In the genomic region with DNA sequence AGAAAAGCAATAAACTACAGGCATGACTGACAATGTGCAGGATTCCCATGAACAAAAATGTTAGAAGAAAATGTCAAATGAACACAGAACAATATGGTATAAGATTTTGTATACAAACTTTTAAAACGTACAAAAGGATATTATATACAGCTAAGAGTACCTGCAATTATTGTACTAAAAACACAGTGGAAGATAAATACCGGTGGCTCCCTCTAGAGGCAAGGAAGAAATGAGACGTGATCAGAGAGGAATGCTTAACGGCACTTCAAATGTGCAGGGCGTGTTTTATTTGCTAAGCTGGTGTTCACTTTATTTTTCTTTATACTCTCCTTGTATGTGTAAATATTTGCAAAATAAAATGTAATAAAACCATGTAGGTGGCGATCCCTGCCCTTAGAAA, we compare ENCODE assay signal across 9 cellular contexts.
DNase-seq lines count a peak whose midpoint lies in the region; ATAC-seq, FAIRE-seq and TF ChIP-seq lines count a peak whose summit lies in the region.
"Had no signal": no experiment of that assay in that cellular context is flagged by ENCODE, and none has a peak within 500 bp of the region (broad histone marks: within the 10 kb centered on the region; RNA-seq: fewer than 3 reads in every experiment).

No MANE protein-coding gene starts in this region.

- H3K4me3 Mint-ChIP-seq in stimulated activated effector memory CD8-positive, alpha-beta T cell treated with anti-CD3 and anti-CD28 coated beads, Interleukin-12 subunit alpha, Interleukin-12 subunit beta, amount 100 ng/mL, for 72 hours = no peak overlapping the region

- FAIRE-seq in RCC 7860 (lab: Jason Lieb, UNC) = peak; percentile 71

- peak; percentile 44 for ATAC-seq in HG03442 (IDR thresholded peaks at IDR 0.05; ENCODE audit: unreplicated experiment)
- peak; percentile 77 for ATAC-seq in stimulated activated effector memory CD8-positive, alpha-beta T cell treated with anti-CD3 and anti-CD28 coated beads, Interleukin-12 subunit alpha, Interleukin-12 subunit beta, amount 100 ng/mL, for 72 hours

- H3K9me3 Mint-ChIP-seq in stimulated activated effector memory CD8-positive, alpha-beta T cell treated with anti-CD3 and anti-CD28 coated beads, Interleukin-12 subunit alpha, Interleukin-12 subunit beta, amount 100 ng/mL, for 72 hours = no peaks in the 10 kb centered on the region

- H3K36me3 Mint-ChIP-seq in stimulated activated effector memory CD8-positive, alpha-beta T cell treated with anti-CD3 and anti-CD28 coated beads, Interleukin-12 subunit alpha, Interleukin-12 subunit beta, amount 100 ng/mL, for 72 hours = no peaks in the 10 kb centered on the region

- in situ Hi-C loops in astrocyte of the spinal cord (cut with HindIII; ENCODE audit: low sequenced_read_pairs) = no loop called here

- DNase-seq in NCI-H1417 (lab: John Stamatoyannopoulos, UW) (peak; percentile 1 to 54 (median 8)), NCI-H1417 treated with DMSO at 0.1 percent for 48 hours (lab: John Stamatoyannopoulos, UW) (no peak), RCC 7860 (ENCODE audit: low spot score) (peak; percentile 26), astrocyte of the spinal cord (ENCODE audit: low read depth, low spot score) (peak; percentile 59), kidney epithelial cell (ENCODE audit: low read depth) (peak; percentile 1), AG20443 (ENCODE audit: low spot score) (no peak)
- DNase-seq in stimulated activated effector memory CD8-positive, alpha-beta T cell treated with anti-CD3 and anti-CD28 coated beads, Interleukin-12 subunit alpha, Interleukin-12 subunit beta, amount 100 ng/mL, for 72 hours (ENCODE audit: low spot score in 2 of 2) = no peak

- no peaks in the 10 kb centered on the region for H3K27me3 ChIP-seq in kidney epithelial cell (ENCODE audit: control insufficient read depth, insufficient read depth, low read length)
- H3K27me3 ChIP-seq: BLaER1 had no signal

- TF ChIP-seq CTCF in astrocyte of the spinal cord (IDR thresholded peaks at IDR 0.05; ENCODE audit: low read depth, low read length) = peak; percentile 62
- peak; percentile 72 for TF ChIP-seq CTCF in kidney epithelial cell (IDR thresholded peaks at IDR 0.05; ENCODE audit: insufficient read depth, low read length, poor library complexity, severe bottlenecking)

- H3K27ac Mint-ChIP-seq in stimulated activated effector memory CD8-positive, alpha-beta T cell treated with anti-CD3 and anti-CD28 coated beads, Interleukin-12 subunit alpha, Interleukin-12 subunit beta, amount 100 ng/mL, for 72 hours = no peak overlapping the region

- H3K4me3 ChIP-seq in astrocyte of the spinal cord (ENCODE audit: low read depth, low read length) = no peak overlapping the region
- H3K4me3 ChIP-seq in kidney epithelial cell (ENCODE audit: low read depth, low read length) = no peak overlapping the region
- H3K4me3 ChIP-seq: BLaER1 had no signal

- no peaks in the 10 kb centered on the region for H3K36me3 ChIP-seq in kidney epithelial cell (ENCODE audit: control insufficient read depth, insufficient read depth, low read length)
- H3K36me3 ChIP-seq: BLaER1 had no signal

- peaks cover 18% of the 10 kb centered on the region for H3K4me1 Mint-ChIP-seq in stimulated activated effector memory CD8-positive, alpha-beta T cell treated with anti-CD3 and anti-CD28 coated beads, Interleukin-12 subunit alpha, Interleukin-12 subunit beta, amount 100 ng/mL, for 72 hours

Comparison
In these comparisons a context has a peak if more than half of its experiments do, and no peak if none do; other contexts are left out.
1. DNase-seq: peak in NCI-H1417 (3 of 3), RCC 7860 (single experiment), astrocyte of the spinal cord (single experiment) and kidney epithelial cell (single experiment); none in NCI-H1417 treated with DMSO at 0.1 percent for 48 hours (single experiment), stimulated activated effector memory CD8-positive, alpha-beta T cell treated with anti-CD3 and anti-CD28 coated beads, Interleukin-12 subunit alpha, Interleukin-12 subunit beta, amount 100 ng/mL, for 72 hours (0 of 2) and AG20443 (single experiment).